ENCODE assay signal across 19 cellular contexts in genomic region chr12:24373004-24373403, GRCh38.
DNase-seq lines count a peak whose midpoint lies in the region; ATAC-seq lines count a peak whose summit lies in the region.
"Had no signal": no experiment of that assay in that cellular context is flagged by ENCODE, and none has a peak within 500 bp of the region (broad histone marks: within the 10 kb centered on the region; RNA-seq: fewer than 3 reads in every experiment).

No MANE protein-coding gene starts in this region.

- ATAC-seq in HG03045 (IDR thresholded peaks at IDR 0.05; ENCODE audit: unreplicated experiment) = no peak
- ATAC-seq: A549 had no signal

- DNase-seq in ELR (ENCODE audit: low read depth) (peak; percentile 6), HCEC 1CT (peak; percentile 37), fibroblast of peridontal ligament (ENCODE audit: extremely low read depth) (peak; percentile 3), kidney glomerular epithelial cell (lab: John Stamatoyannopoulos, UW) (no peak), HPDE6-E6E7 (ENCODE audit: extremely low spot score) (no peak)
- DNase-seq: 8988T; ACHN; AML-193; BE2C; CD4-positive, alpha-beta T cell; CD8-positive, alpha-beta memory T cell; DMS 273 treated with DMSO at 0.1 percent for 48 hours; DMS79; EL; GF-D8; H7; HFFc6 had no signal

Comparison
In these comparisons a context has a peak if more than half of its experiments do, and no peak if none do; other contexts are left out.
1. DNase-seq: peak in ELR (single experiment), HCEC 1CT (single experiment) and fibroblast of peridontal ligament (single experiment); none in kidney glomerular epithelial cell (single experiment) and HPDE6-E6E7 (single experiment).